Comparison of ENCODE assay signal across 8 cellular contexts in genomic region chr19:3665681-3666544, GRCh38. TPM values are rescaled to one million over a fixed set of nuclear protein-coding genes. Genes with fewer than 3 reads are reported as not detected.
DNase-seq lines count a peak whose midpoint lies in the region; ATAC-seq and TF ChIP-seq lines count a peak whose summit lies in the region.

No MANE protein-coding gene starts in this region.

- H3K27me3 Mint-ChIP-seq in CD4-positive, alpha-beta memory T cell, result no peaks in the 10 kb centered on the region

- POLR2A ChIA-PET in CD4-positive, alpha-beta memory T cell (lab: Charles Lee; ENCODE audit: partially characterized antibody), result interaction anchor here (0.6 to 1.4 kb wide), 3 partner anchors 22 to 41 kb away, joined by 3 to 5 read pairs (median 4); partner anchors contain the start of gene PIP5K1C

- H3K9me3 Mint-ChIP-seq in CD4-positive, alpha-beta memory T cell, result no peaks in the 10 kb centered on the region

- no peaks in the 10 kb centered on the region for H3K27me3 ChIP-seq in CD4-positive, alpha-beta memory T cell (ENCODE audit: insufficient read depth, low read length)
- H3K27me3 ChIP-seq in breast epithelium (no peaks in the 10 kb centered on the region), left lung (peaks cover 0 to 4% of the 10 kb centered on the region in 2 donors)

- peaks cover 9% of the 10 kb centered on the region for H3K4me1 ChIP-seq in CD4-positive, alpha-beta memory T cell (ENCODE audit: insufficient read depth, low read length)
- H3K4me1 ChIP-seq in breast epithelium, result peaks cover 0 to 6% of the 10 kb centered on the region in 2 donors
- peaks cover 6 to 22% of the 10 kb centered on the region in 2 donors for H3K4me1 ChIP-seq in left lung

- intact Hi-C loops in CD4-positive, alpha-beta memory T cell (cut with micrococcal nuclease), result loop anchor here (1.0 kb wide), 2 partner anchors 34 to 40 kb away; partner anchors contain the start of gene PIP5K1C
- intact Hi-C loops in breast epithelium (cut with DNase I; ENCODE audit: low total_unique reads), result loop anchor here (1.0 kb wide), 1 partner anchor 33 kb away; no protein-coding TSS in a partner anchor
- intact Hi-C loops in left lung (cut with DNase I), result loop anchor here (5.0 kb wide), 1 partner anchor 36 kb away; the partner anchor contains the start of gene PIP5K1C (in 2 of the 2)

- CTCF ChIA-PET in CD4-positive, alpha-beta memory T cell (lab: Charles Lee; ENCODE audit: partially characterized antibody), result interaction anchor here (1.0 to 5.3 kb wide), 8 partner anchors 21 to 156 kb away, joined by 3 to 36 read pairs (median 6); partner anchors contain the start of gene TJP3

- TF ChIP-seq CTCF in breast epithelium (IDR thresholded peaks at IDR 0.05), result peak; percentile 94 to 97 (median 96)
- TF ChIP-seq CTCF in left lung (IDR thresholded peaks at IDR 0.05), result peak; percentile 93 to 96

- peaks cover 7 to 22% of the 10 kb centered on the region in 2 donors for H3K36me3 Mint-ChIP-seq in CD4-positive, alpha-beta memory T cell

- H3K4me1 Mint-ChIP-seq in CD4-positive, alpha-beta memory T cell, result peaks cover 4 to 12% (median 7%) of the 10 kb centered on the region in 4 donors

- no peak for TF ChIP-seq POLR2A in breast epithelium (IDR thresholded peaks at IDR 0.05)

- ATAC-seq in HG03571 (IDR thresholded peaks at IDR 0.05; ENCODE audit: unreplicated experiment), result peak; percentile 47
- ATAC-seq in left lung, result peak; percentile 83

- H3K4me3 Mint-ChIP-seq in CD4-positive, alpha-beta memory T cell, result no peak overlapping the region

- H3K27ac Mint-ChIP-seq in CD4-positive, alpha-beta memory T cell, result peak overlapping the region in 3 of 7 donors; percentile 2 to 12 (median 4)

- no peak overlapping the region for H3K4me3 ChIP-seq in CD4-positive, alpha-beta memory T cell (ENCODE audit: low read length in 2 of 2)
- H3K4me3 ChIP-seq in breast epithelium (no peak overlapping the region), left lung (no peak overlapping the region)

- peaks cover 6% of the 10 kb centered on the region for H3K36me3 ChIP-seq in CD4-positive, alpha-beta memory T cell (ENCODE audit: insufficient read depth, low read length)
- H3K36me3 ChIP-seq in breast epithelium (no peaks in the 10 kb centered on the region), left lung (peaks cover 0 to 50% of the 10 kb centered on the region in 2 donors)

- peak; percentile 69 to 80 (median 70) for DNase-seq in CD4-positive, alpha-beta memory T cell
- peak; percentile 53 to 71 (median 60) for DNase-seq in activated CD4-positive, CD25-positive, alpha-beta regulatory T cell (lab: John Stamatoyannopoulos, UW)
- DNase-seq in breast epithelium (ENCODE audit: low spot score in 2 of 2), result peak in 1 of 2 donors; percentile 77
- peak; percentile 66 to 93 for DNase-seq in left lung
- peak; percentile 50 to 68 (median 62) for DNase-seq in stimulated activated CD4-positive, alpha-beta T cell treated with anti-CD3 and anti-CD28 coated beads, TNF-alpha, amount 100 ng/mL, for 24 hours (ENCODE audit: low read depth in 3 of 3)
- DNase-seq in SIG-M5 (lab: John Stamatoyannopoulos, UW), result no peak
- DNase-seq in dedifferentiated amniotic fluid mesenchymal stem cell (ENCODE audit: extremely low spot score), result no peak

- no peaks in the 10 kb centered on the region for H3K9me3 ChIP-seq in CD4-positive, alpha-beta memory T cell (ENCODE audit: control insufficient read depth in 1 of 2, low read length in 2 of 2)
- H3K9me3 ChIP-seq in breast epithelium (no peaks in the 10 kb centered on the region), left lung (no peaks in the 10 kb centered on the region)

- H3K27ac ChIP-seq in CD4-positive, alpha-beta memory T cell (ENCODE audit: low read depth, low read length), result no peak overlapping the region
- peak overlapping the region in 1 of 2 donors; percentile 12 for H3K27ac ChIP-seq in breast epithelium
- H3K27ac ChIP-seq in left lung, result no peak overlapping the region

RNA-seq across cellular contexts. Expression of gene PIP5K1C, which starts 34.4 kb away (rescaled TPM):
- 10 to 100 TPM; 28.2 to 29.7 TPM for total RNA-seq in CD4-positive, alpha-beta memory T cell
- polyA plus RNA-seq in CD4-positive, alpha-beta memory T cell, result 10 to 100 TPM in 1 of 2 donors, 1 to 10 TPM in 1; 1.7 to 19.3 TPM
- total RNA-seq in breast epithelium, result 10 to 100 TPM; 14.6 to 15.7 (median 15.7) TPM
- total RNA-seq in left lung, result 10 to 100 TPM; 38.7 to 42.2 TPM

RNA-seq across cellular contexts. Expression of gene CACTIN, which starts 39.3 kb away (rescaled TPM):
- total RNA-seq in CD4-positive, alpha-beta memory T cell, result 10 to 100 TPM; 44.0 to 50.4 TPM
- 10 to 100 TPM in 1 of 2 donors, 1 to 10 TPM in 1; 4.4 to 16.1 TPM for polyA plus RNA-seq in CD4-positive, alpha-beta memory T cell
- total RNA-seq in breast epithelium (10 to 100 TPM; 21.8 to 30.5 (median 27.5) TPM), left lung (10 to 100 TPM; 19.8 to 21.6 TPM)

RNA-seq across cellular contexts. Expression of gene TJP3, which starts 42.3 kb away (rescaled TPM):
- 10 to 100 TPM; 20.2 to 21.1 TPM for total RNA-seq in CD4-positive, alpha-beta memory T cell
- 10 to 100 TPM; 17.6 to 23.4 TPM for polyA plus RNA-seq in CD4-positive, alpha-beta memory T cell
- total RNA-seq in breast epithelium, result 10 to 100 TPM in 2 of 3 donors, under 1 TPM in 1; 0.16 to 36.6 (median 20.0) TPM
- total RNA-seq in left lung, result 10 to 100 TPM; 33.8 to 36.2 TPM

RNA-seq across cellular contexts. Expression of gene TBXA2R, which starts 59.2 kb away (rescaled TPM):
- total RNA-seq in CD4-positive, alpha-beta memory T cell, result under 1 TPM; 0.64 to 0.70 TPM
- polyA plus RNA-seq in CD4-positive, alpha-beta memory T cell, result 1 to 10 TPM in 1 of 2 donors, under 1 TPM in 1; 0.35 to 1.1 TPM
- under 1 TPM; 0.32 to 0.44 (median 0.33) TPM for total RNA-seq in breast epithelium
- 1 to 10 TPM; 5.3 to 7.9 TPM for total RNA-seq in left lung

Comparison
In these comparisons a context has a peak if more than half of its experiments do, and no peak if none do; other contexts are left out.
1. DNase-seq: peak in CD4-positive, alpha-beta memory T cell (5 of 5), activated CD4-positive, CD25-positive, alpha-beta regulatory T cell (4 of 4), left lung (2 of 2) and stimulated activated CD4-positive, alpha-beta T cell treated with anti-CD3 and anti-CD28 coated beads, TNF-alpha, amount 100 ng/mL, for 24 hours (3 of 3); none in SIG-M5 (single experiment) and dedifferentiated amniotic fluid mesenchymal stem cell (single experiment).